ENCODE assay signal across 23 cellular contexts in the genomic region with DNA sequence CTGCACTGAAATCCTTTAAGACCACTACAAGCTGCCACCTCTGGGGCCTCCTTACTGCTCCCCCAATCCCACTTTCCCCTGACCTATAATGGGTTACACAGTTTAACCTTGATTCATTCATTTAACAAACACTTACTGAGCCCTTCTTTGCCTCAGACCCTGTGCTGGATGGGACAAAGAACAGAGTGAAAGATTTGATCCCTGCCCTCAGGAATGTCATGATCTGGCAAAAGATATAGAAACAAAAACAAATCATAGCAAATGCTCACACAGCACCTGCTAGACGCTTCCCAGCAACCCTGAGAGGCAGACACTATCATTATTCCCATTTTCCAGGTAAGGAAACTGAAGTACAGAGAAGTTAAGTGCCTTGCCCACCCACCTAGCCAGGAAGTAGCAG. TPM values are rescaled to one million over a fixed set of nuclear protein-coding genes. Genes with fewer than 3 reads are reported as not detected.
A peak's percentile ranks its signal among the peaks of the same experiment; 100 is the strongest.
DNase-seq lines count a peak whose midpoint lies in the region; ATAC-seq, FAIRE-seq and TF ChIP-seq lines count a peak whose summit lies in the region.
"Had no signal": no experiment of that assay in that cellular context is flagged by ENCODE, and none has a peak within 500 bp of the region (broad histone marks: within the 10 kb centered on the region; RNA-seq: fewer than 3 reads in every experiment).

No MANE protein-coding gene starts in this region.

- CTCF ChIA-PET in A549 (lab: Yijun Ruan, JAX) = no interaction called here
- CTCF ChIA-PET in K562 (lab: Yijun Ruan, JAX; ENCODE audit: low intra/inter-chr PET ratio) = no interaction called here

- TF ChIP-seq RAD21 in A549 (conservative IDR thresholded peaks at IDR 0.05 in 1 of 2, IDR thresholded peaks at IDR 0.05 in 1 of 2) (no peak), K562 (CRISPR knock-in tag; conservative IDR thresholded peaks at IDR 0.05 in 1 of 2, IDR thresholded peaks at IDR 0.05 in 1 of 2) (no peak)

- H3K36me3 Mint-ChIP-seq in progenitor cell of endocrine pancreas (ENCODE audit: insufficient read depth) = peaks cover 15% of the 10 kb centered on the region

- no peaks in the 10 kb centered on the region for H3K27me3 Mint-ChIP-seq in progenitor cell of endocrine pancreas

- no peak overlapping the region for H2AFZ ChIP-seq in K562 (ENCODE audit: low read depth, low read length)
- H2AFZ ChIP-seq: GM23248 had no signal

- no peaks in the 10 kb centered on the region for H3K79me2 ChIP-seq in K562 (ENCODE audit: control insufficient read depth, insufficient read depth, low read length)

- TF ChIP-seq POLR2A in A549 (IDR thresholded peaks at IDR 0.05; ENCODE audit: low read length) (no peak), K562 (conservative IDR thresholded peaks at IDR 0.05) (no peak), right lobe of liver (IDR thresholded peaks at IDR 0.05) (no peak)

- H3K4me1 Mint-ChIP-seq in progenitor cell of endocrine pancreas (ENCODE audit: low read depth) = peaks cover 26% of the 10 kb centered on the region

- no TSS peak for BruUV-seq in K562 (replicated peaks; lab: Mats Ljungman, UMichigan)

- no peaks in the 10 kb centered on the region for H3K9me3 ChIP-seq in A549
- no peaks in the 10 kb centered on the region for H3K9me3 ChIP-seq in K562 (replicated peaks; ENCODE audit: control insufficient read depth, insufficient read depth, low read depth, low read length)
- H3K9me3 ChIP-seq in right lobe of liver = no peaks in the 10 kb centered on the region
- no peaks in the 10 kb centered on the region for H3K9me3 ChIP-seq in WERI-Rb-1 (ENCODE audit: severe bottlenecking)
- H3K9me3 ChIP-seq: Peyer's patch, SJCRH30 had no signal

- POLR2A ChIA-PET in A549 (lab: Yijun Ruan, JAX) = no interaction called here
- POLR2A ChIA-PET in K562 (lab: Yijun Ruan, JAX) = no interaction called here

- no peak overlapping the region for H3K9ac ChIP-seq in K562 (ENCODE audit: insufficient read depth in 1 of 2, low read depth in 2 of 2, low read length in 2 of 2)
- H3K9ac ChIP-seq: GM23248, KMS-11 had no signal

- peak overlapping the region; percentile 37 for H3K27ac Mint-ChIP-seq in progenitor cell of endocrine pancreas
- H3K27ac Mint-ChIP-seq: HFFc6 had no signal

- no peaks in the 10 kb centered on the region for H3K27me3 ChIP-seq in K562 (ENCODE audit: control insufficient read depth in 2 of 2, insufficient read depth in 2 of 2, low read length in 2 of 2)
- no peaks in the 10 kb centered on the region for H3K27me3 ChIP-seq in right lobe of liver
- H3K27me3 ChIP-seq in WERI-Rb-1 (ENCODE audit: insufficient read depth, low read depth, severe bottlenecking) = no peaks in the 10 kb centered on the region
- H3K27me3 ChIP-seq: Peyer's patch, SJCRH30 had no signal

- no peak for FAIRE-seq in A549 (lab: Jason Lieb, UNC)
- FAIRE-seq in K562 (lab: Jason Lieb, UNC) = no peak

- DNase-seq in A549 (ENCODE audit: low read depth in 1 of 2, low spot score in 1 of 2) (no peak), K562 (ENCODE audit: extremely low read depth in 1 of 4, low spot score in 3 of 4) (peak in 1 of 4 experiments; percentile 3), right lobe of liver (no peak), progenitor cell of endocrine pancreas (ENCODE audit: low spot score, unreplicated experiment) (no peak), WERI-Rb-1 (no peak), ecto neural progenitor cell (ENCODE audit: low spot score) (no peak), cortex of kidney (lab: John Stamatoyannopoulos, UW) (no peak)
- DNase-seq in activated CD8-positive, alpha-beta memory T cell treated with anti-CD3 and anti-CD28 coated beads for 24 hours = no peak
- DNase-seq: EL, GF-D8, GM23248, H9, HFFc6, NCI-H1105, NCI-H146, NCI-H2029, NCI-H226, NCI-H524 treated with DMSO at 0.1 percent for 48 hours, NCI-H82, Peyer's patch, SJCRH30 had no signal

- no peaks in the 10 kb centered on the region for H3K9me3 Mint-ChIP-seq in progenitor cell of endocrine pancreas (ENCODE audit: low read depth)
- H3K9me3 Mint-ChIP-seq: H9, HFFc6 had no signal

- ATAC-seq in A549 (no peak), K562 (no peak), right lobe of liver (peak in 3 of 4 donors; percentile 37 to 42 (median 39))

- in situ Hi-C loops in K562 (cut with MboI) = no loop called here

- intact Hi-C loops in K562 (cut with micrococcal nuclease) (no loop called here), right lobe of liver (cut with DNase I) (no loop called here)

- TF ChIP-seq CTCF in A549 (IDR thresholded peaks at IDR 0.05) = no peak
- TF ChIP-seq CTCF in K562 (IDR thresholded peaks at IDR 0.05 in 2 of 3, conservative IDR thresholded peaks at IDR 0.05 in 1 of 3; ENCODE audit: insufficient read depth in 2 of 3, low read depth in 1 of 3, low read length in 3 of 3) = no peak
- TF ChIP-seq CTCF in right lobe of liver (IDR thresholded peaks at IDR 0.05) = no peak
- no peak for TF ChIP-seq CTCF in progenitor cell of endocrine pancreas (IDR thresholded peaks at IDR 0.05; ENCODE audit: unreplicated experiment)
- no peak for TF ChIP-seq CTCF in WERI-Rb-1 (IDR thresholded peaks at IDR 0.05; ENCODE audit: low read depth, low read length)

- 88% methylated on average over 1 of the region's 1 CpG for WGBS in A549 (ENCODE audit: missing lambda C conversion rate)
- WGBS in K562 (ENCODE audit: insufficient coverage, low coverage, missing lambda C conversion rate) = 10% methylated on average over 1 of the region's 1 CpG
- WGBS in right lobe of liver (ENCODE audit: insufficient coverage, low coverage, low lambda C conversion rate, missing lambda C conversion rate) = 7% methylated on average over 1 of the region's 1 CpG

- H3K4me3 ChIP-seq in A549 (no peak overlapping the region), K562 (no peak overlapping the region), right lobe of liver (no peak overlapping the region), WERI-Rb-1 (ENCODE audit: low read depth, low read length) (no peak overlapping the region)
- H3K4me3 ChIP-seq: GM23248, Peyer's patch, SJCRH30 had no signal

- no peaks in the 10 kb centered on the region for H3K9me1 ChIP-seq in K562 (ENCODE audit: control insufficient read depth, insufficient read depth, low read length)

- H3K27ac ChIP-seq in A549 = peak overlapping the region; percentile 36 to 56; a peak in 1 of 6 replicates
- no peak overlapping the region for H3K27ac ChIP-seq in K562 (ENCODE audit: extremely low read depth, low read depth, low read length)
- peak overlapping the region in 2 of 3 donors; percentile 61 to 84 for H3K27ac ChIP-seq in right lobe of liver
- H3K27ac ChIP-seq in WERI-Rb-1 = no peak overlapping the region
- H3K27ac ChIP-seq: C4-2B, GM23248, KMS-11, SJCRH30 had no signal

- H3K36me3 ChIP-seq in K562 (ENCODE audit: control insufficient read depth, insufficient read depth, low read length) (peaks cover 11% of the 10 kb centered on the region; the same call in 1 of the 3 replicates), right lobe of liver (no peaks in the 10 kb centered on the region), WERI-Rb-1 (peaks cover 19% of the 10 kb centered on the region)
- H3K36me3 ChIP-seq: SJCRH30 had no signal

- H3K4me2 ChIP-seq in A549 = no peak overlapping the region
- H3K4me2 ChIP-seq in K562 (ENCODE audit: insufficient read depth, low read length) = no peak overlapping the region
- H3K4me2 ChIP-seq: KMS-11 had no signal

- no peak overlapping the region for H3K4me3 Mint-ChIP-seq in progenitor cell of endocrine pancreas (ENCODE audit: low read depth)
- H3K4me3 Mint-ChIP-seq: H9, HFFc6 had no signal

- no peak for TF ChIP-seq EP300 in A549 (IDR thresholded peaks at IDR 0.05)
- TF ChIP-seq EP300 in K562 (IDR thresholded peaks at IDR 0.05; ENCODE audit: low read length) = no peak

- H3K4me1 ChIP-seq in A549 (peaks cover 36% of the 10 kb centered on the region), K562 (replicated peaks in 1 of 2; ENCODE audit: control insufficient read depth in 2 of 2, insufficient read depth in 2 of 2, low read length in 2 of 2) (peaks cover 23 to 41% of the 10 kb centered on the region in 2 experiments), right lobe of liver (peaks cover 0 to 50% (median 21%) of the 10 kb centered on the region in 4 donors)

- H4K20me1 ChIP-seq in K562 (replicated peaks; ENCODE audit: control insufficient read depth, insufficient read depth, low read length) = no peaks in the 10 kb centered on the region

RNA-seq across cellular contexts. Expression of gene AUNIP, which starts 7.0 kb away (rescaled TPM):
- polyA plus RNA-seq in A549 (2011; rRNA removed) (6.6 and 8.4 TPM in 2 replicates), A549 (2017; fragmentation: RNase III; extraction: RNeasy Plus Mini Kit Qiagen cat#74134 plus additional on column Dnase treatment) (5.6 to 7.3 TPM (median 6.5 TPM) in 3 replicates), K562 (2011; rRNA removed) (45.0 and 48.8 TPM in 2 replicates), K562 (2014; fragmentation: Illumina TruSeq; extraction: Trizol) (48.8 and 50.0 TPM in 2 replicates), K562 (2014; fragmentation: Nextera tagmentation; extraction: Ambion mirVana) (10 to 100 TPM; 12.1 to 15.2 TPM), K562 (2014; rRNA removed) (52.3 and 53.8 TPM in 2 replicates)
- polyA plus RNA-seq in A549 (2012; cell fraction: cytosol; rRNA removed) = 4.5 and 5.2 TPM in 2 replicates
- polyA plus RNA-seq in A549 (2012; cell fraction: nucleus; rRNA removed) = 2.0 and 2.9 TPM in 2 replicates
- 5.2 and 6.7 TPM in 2 replicates for polyA minus RNA-seq in A549 (2011; rRNA and poly(A)+ RNA removed)
- 50.6 and 72.2 TPM in 2 replicates for total RNA-seq in K562 (2011; cell fraction: chromatin; rRNA removed; ENCODE audit: low replicate concordance)
- 35.2 and 36.8 TPM in 2 replicates for total RNA-seq in K562 (2011; cell fraction: nucleolus; rRNA removed)
- 48.3 and 56.9 TPM in 2 replicates for total RNA-seq in K562 (2011; cell fraction: nucleoplasm; rRNA removed)
- total RNA-seq in K562 (2014; rRNA removed) (46.4 and 51.4 TPM in 2 replicates), K562 (2014; rRNA removed; fragmentation: Illumina TruSeq; extraction: Trizol) (47.1 and 55.0 TPM in 2 replicates), K562 (2015; rRNA removed; fragmentation: Illumina TruSeq; extraction: Trizol) (40.5 and 41.4 TPM in 2 replicates), K562 (2021) (30.9 and 31.7 TPM in 2 replicates), right lobe of liver (under 1 TPM in 2 of 6 experiments, not detected in 4; 0.43 to 0.56 TPM), progenitor cell of endocrine pancreas (4.7 and 5.9 TPM in 2 replicates)
- polyA plus RNA-seq in K562 (2011; cell fraction: cytosol; rRNA removed) = 26.1 and 34.8 TPM in 2 replicates
- polyA plus RNA-seq in K562 (2011; cell fraction: nucleus; rRNA removed) = 23.2 and 23.3 TPM in 2 replicates
- polyA plus RNA-seq in K562 (2012) = 18.8 and 21.2 TPM in 2 replicates
- polyA minus RNA-seq in K562 (2011; rRNA and poly(A)+ RNA removed) = 37.1 and 45.0 TPM in 2 replicates
- polyA minus RNA-seq in K562 (2011; cell fraction: cytosol; rRNA and poly(A)+ RNA removed) = 10.0 and 14.8 TPM in 2 replicates
- polyA minus RNA-seq in K562 (2011; cell fraction: nucleus; rRNA and poly(A)+ RNA removed) = 18.4 and 30.3 TPM in 2 replicates

RNA-seq across cellular contexts. Expression of gene PAQR7, which starts 9.2 kb away (rescaled TPM):
- polyA plus RNA-seq in A549 (2011; rRNA removed) (2.3 and 3.4 TPM in 2 replicates), A549 (2017; fragmentation: RNase III; extraction: RNeasy Plus Mini Kit Qiagen cat#74134 plus additional on column Dnase treatment) (5.9 to 6.4 TPM (median 6.0 TPM) in 3 replicates), K562 (2011; rRNA removed) (5.2 and 5.4 TPM in 2 replicates), K562 (2014; fragmentation: Illumina TruSeq; extraction: Trizol) (2.9 and 3.3 TPM in 2 replicates), K562 (2014; fragmentation: Nextera tagmentation; extraction: Ambion mirVana) (1 to 10 TPM; 1.1 to 1.2 TPM), K562 (2014; rRNA removed) (2.7 and 3.0 TPM in 2 replicates)
- polyA plus RNA-seq in A549 (2012; cell fraction: cytosol; rRNA removed) = 2.6 and 4.0 TPM in 2 replicates
- polyA plus RNA-seq in A549 (2012; cell fraction: nucleus; rRNA removed) = 6.9 and 7.4 TPM in 2 replicates
- 8.5 and 10.1 TPM in 2 replicates for polyA minus RNA-seq in A549 (2011; rRNA and poly(A)+ RNA removed)
- 9.3 and 18.9 TPM in 2 replicates for total RNA-seq in K562 (2011; cell fraction: chromatin; rRNA removed; ENCODE audit: low replicate concordance)
- total RNA-seq in K562 (2011; cell fraction: nucleolus; rRNA removed) = 15.7 and 18.8 TPM in 2 replicates
- 13.9 and 16.4 TPM in 2 replicates for total RNA-seq in K562 (2011; cell fraction: nucleoplasm; rRNA removed)
- total RNA-seq in K562 (2014; rRNA removed) (2.4 and 3.3 TPM in 2 replicates), K562 (2014; rRNA removed; fragmentation: Illumina TruSeq; extraction: Trizol) (2.0 and 2.4 TPM in 2 replicates), K562 (2015; rRNA removed; fragmentation: Illumina TruSeq; extraction: Trizol) (2.5 and 2.6 TPM in 2 replicates), K562 (2021) (4.0 and 4.4 TPM in 2 replicates), right lobe of liver (1 to 10 TPM in 5 of 6 experiments, under 1 TPM in 1; 0.74 to 4.8 (median 2.4) TPM), progenitor cell of endocrine pancreas (20.2 and 21.0 TPM in 2 replicates)
- polyA plus RNA-seq in K562 (2011; cell fraction: cytosol; rRNA removed) = 8.8 and 14.1 TPM in 2 replicates
- polyA plus RNA-seq in K562 (2011; cell fraction: nucleus; rRNA removed) = 5.8 and 7.4 TPM in 2 replicates
- polyA plus RNA-seq in K562 (2012) = 4.5 and 6.9 TPM in 2 replicates
- polyA minus RNA-seq in K562 (2011; rRNA and poly(A)+ RNA removed) = 5.5 and 8.5 TPM in 2 replicates
- polyA minus RNA-seq in K562 (2011; cell fraction: cytosol; rRNA and poly(A)+ RNA removed) = 7.4 and 8.5 TPM in 2 replicates
- 2.0 and 2.4 TPM in 2 replicates for polyA minus RNA-seq in K562 (2011; cell fraction: nucleus; rRNA and poly(A)+ RNA removed)

RNA-seq across cellular contexts. Expression of gene STMN1, which starts 39.9 kb away (rescaled TPM):
- polyA plus RNA-seq in A549 (2011; rRNA removed) = 75.3 and 82.4 TPM in 2 replicates
- polyA plus RNA-seq in A549 (2012; cell fraction: cytosol; rRNA removed) = 48.1 and 55.7 TPM in 2 replicates
- polyA plus RNA-seq in A549 (2012; cell fraction: nucleus; rRNA removed) = 18.1 and 32.8 TPM in 2 replicates
- polyA plus RNA-seq in A549 (2017; fragmentation: RNase III; extraction: RNeasy Plus Mini Kit Qiagen cat#74134 plus additional on column Dnase treatment) = 145 to 177 TPM (median 147 TPM) in 3 replicates
- polyA minus RNA-seq in A549 (2011; rRNA and poly(A)+ RNA removed) = 10.2 and 10.9 TPM in 2 replicates
- total RNA-seq in K562 (2011; cell fraction: chromatin; rRNA removed; ENCODE audit: low replicate concordance) = 79.1 and 202 TPM in 2 replicates
- total RNA-seq in K562 (2011; cell fraction: nucleolus; rRNA removed) = 64.9 and 72.4 TPM in 2 replicates
- 144 and 204 TPM in 2 replicates for total RNA-seq in K562 (2011; cell fraction: nucleoplasm; rRNA removed)
- 717 and 838 TPM in 2 replicates for total RNA-seq in K562 (2014; rRNA removed)
- 432 and 614 TPM in 2 replicates for total RNA-seq in K562 (2014; rRNA removed; fragmentation: Illumina TruSeq; extraction: Trizol)
- total RNA-seq in K562 (2015; rRNA removed; fragmentation: Illumina TruSeq; extraction: Trizol) = 534 and 557 TPM in 2 replicates
- total RNA-seq in K562 (2021) = 595 and 622 TPM in 2 replicates
- polyA plus RNA-seq in K562 (2011; rRNA removed) = 269 and 330 TPM in 2 replicates
- 40.0 and 111 TPM in 2 replicates for polyA plus RNA-seq in K562 (2011; cell fraction: cytosol; rRNA removed)
- 108 and 181 TPM in 2 replicates for polyA plus RNA-seq in K562 (2011; cell fraction: nucleus; rRNA removed)
- polyA plus RNA-seq in K562 (2012) = 743 and 1,035 TPM in 2 replicates
- polyA plus RNA-seq in K562 (2014; fragmentation: Illumina TruSeq; extraction: Trizol) = 1,051 and 1,453 TPM in 2 replicates
- polyA plus RNA-seq in K562 (2014; fragmentation: Nextera tagmentation; extraction: Ambion mirVana) = 1,000 to 10,000 TPM; 2,090 to 2,153 TPM
- 481 and 592 TPM in 2 replicates for polyA plus RNA-seq in K562 (2014; rRNA removed)
- polyA minus RNA-seq in K562 (2011; rRNA and poly(A)+ RNA removed) = 67.2 and 95.3 TPM in 2 replicates
- 80.8 and 100 TPM in 2 replicates for polyA minus RNA-seq in K562 (2011; cell fraction: cytosol; rRNA and poly(A)+ RNA removed)
- polyA minus RNA-seq in K562 (2011; cell fraction: nucleus; rRNA and poly(A)+ RNA removed) = 35.7 and 84.1 TPM in 2 replicates
- 10 to 100 TPM in 1 of 6 experiments, 1 to 10 TPM in 5; 2.1 to 11.7 (median 6.8) TPM for total RNA-seq in right lobe of liver
- 811 and 856 TPM in 2 replicates for total RNA-seq in progenitor cell of endocrine pancreas

RNA-seq across cellular contexts. Expression of gene MTFR1L, which starts 46.5 kb away (rescaled TPM):
- polyA plus RNA-seq in A549 (2011; rRNA removed) (26.1 and 33.0 TPM in 2 replicates), A549 (2017; fragmentation: RNase III; extraction: RNeasy Plus Mini Kit Qiagen cat#74134 plus additional on column Dnase treatment) (24.7 to 26.1 TPM (median 25.9 TPM) in 3 replicates), K562 (2011; rRNA removed) (53.7 and 79.7 TPM in 2 replicates), K562 (2014; fragmentation: Illumina TruSeq; extraction: Trizol) (71.0 and 84.8 TPM in 2 replicates), K562 (2014; fragmentation: Nextera tagmentation; extraction: Ambion mirVana) (10 to 100 TPM; 81.2 to 98.5 TPM), K562 (2014; rRNA removed) (45.1 and 60.0 TPM in 2 replicates)
- polyA plus RNA-seq in A549 (2012; cell fraction: cytosol; rRNA removed) = 27.5 and 30.1 TPM in 2 replicates
- polyA plus RNA-seq in A549 (2012; cell fraction: nucleus; rRNA removed) = 24.6 and 27.8 TPM in 2 replicates
- polyA minus RNA-seq in A549 (2011; rRNA and poly(A)+ RNA removed) = 25.7 and 29.3 TPM in 2 replicates
- 93.2 and 162 TPM in 2 replicates for total RNA-seq in K562 (2011; cell fraction: chromatin; rRNA removed; ENCODE audit: low replicate concordance)
- total RNA-seq in K562 (2011; cell fraction: nucleolus; rRNA removed) = 112 and 114 TPM in 2 replicates
- 110 and 117 TPM in 2 replicates for total RNA-seq in K562 (2011; cell fraction: nucleoplasm; rRNA removed)
- total RNA-seq in K562 (2014; rRNA removed) (43.5 and 54.9 TPM in 2 replicates), K562 (2014; rRNA removed; fragmentation: Illumina TruSeq; extraction: Trizol) (39.2 and 41.4 TPM in 2 replicates), K562 (2015; rRNA removed; fragmentation: Illumina TruSeq; extraction: Trizol) (45.2 and 45.8 TPM in 2 replicates), K562 (2021) (54.3 and 58.5 TPM in 2 replicates), right lobe of liver (10 to 100 TPM; 30.8 to 48.9 (median 43.3) TPM), progenitor cell of endocrine pancreas (55.0 and 58.8 TPM in 2 replicates)
- polyA plus RNA-seq in K562 (2011; cell fraction: cytosol; rRNA removed) = 75.5 and 87.3 TPM in 2 replicates
- 196 and 214 TPM in 2 replicates for polyA plus RNA-seq in K562 (2011; cell fraction: nucleus; rRNA removed)
- polyA plus RNA-seq in K562 (2012) = 57.4 and 71.0 TPM in 2 replicates
- polyA minus RNA-seq in K562 (2011; rRNA and poly(A)+ RNA removed) = 35.2 and 44.3 TPM in 2 replicates
- 23.6 and 25.6 TPM in 2 replicates for polyA minus RNA-seq in K562 (2011; cell fraction: cytosol; rRNA and poly(A)+ RNA removed)
- polyA minus RNA-seq in K562 (2011; cell fraction: nucleus; rRNA and poly(A)+ RNA removed) = 31.9 and 51.9 TPM in 2 replicates

Comparison
In these comparisons a context has a peak if more than half of its experiments do, and no peak if none do; other contexts are left out.
1. ATAC-seq: peak in right lobe of liver (3 of 4); none in A549 (0 of 2) and K562 (single experiment).
2. H3K27ac ChIP-seq: peak in A549 (2 of 2) and right lobe of liver (2 of 3); none in K562 (single experiment) and WERI-Rb-1 (single experiment).
3. RNA of gene STMN1, which starts 39.9 kb away (total RNA-seq): 811 to 856 TPM in progenitor cell of endocrine pancreas and 64.9 to 838 TPM in K562; 2.1 to 11.7 TPM in right lobe of liver; every median in the first group is over 4 times any median in the second.